10 cellular contexts compared by ENCODE assay signal in the genomic region with DNA sequence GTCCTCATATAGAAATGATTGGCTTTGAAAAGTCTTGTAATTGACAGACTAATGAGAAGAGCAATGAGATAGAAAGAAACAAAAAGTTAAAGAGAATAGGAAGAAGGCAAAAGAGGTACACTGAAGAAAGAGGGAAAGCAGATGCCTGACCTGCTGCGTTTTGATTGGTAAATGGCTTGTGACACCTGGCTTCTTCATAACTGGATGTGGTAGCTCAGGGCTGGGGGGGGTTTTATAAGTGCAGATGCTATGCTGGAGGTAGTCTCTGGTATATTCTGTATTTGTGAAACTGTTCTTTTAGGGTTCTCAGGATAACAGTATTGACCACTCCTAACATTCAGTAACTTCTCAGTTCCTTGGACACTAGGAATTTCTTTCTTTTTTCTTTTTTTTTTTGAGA. TPM values are rescaled to one million over a fixed set of nuclear protein-coding genes. Genes with fewer than 3 reads are reported as not detected.
A peak's percentile ranks its signal among the peaks of the same experiment; 100 is the strongest.
DNase-seq lines count a peak whose midpoint lies in the region; ATAC-seq and TF ChIP-seq lines count a peak whose summit lies in the region.
"Had no signal": no experiment of that assay in that cellular context is flagged by ENCODE, and none has a peak within 500 bp of the region (broad histone marks: within the 10 kb centered on the region; RNA-seq: fewer than 3 reads in every experiment).

No MANE protein-coding gene starts in this region.

- no peak for TF ChIP-seq POLR2A in vagina (IDR thresholded peaks at IDR 0.05)

- TF ChIP-seq CTCF in mesothelial cell of epicardium (IDR thresholded peaks at IDR 0.05; ENCODE audit: unreplicated experiment) (no peak), vagina (IDR thresholded peaks at IDR 0.05) (no peak)

- H3K4me1 Mint-ChIP-seq in stimulated activated naive CD8-positive, alpha-beta T cell treated with anti-CD3 and anti-CD28 coated beads, Interleukin-15, Interleukin-2, amounts not matched to agents 100 ng/mL and 50 ng/mL, for 24 hours (ENCODE audit: low read depth): peaks cover 48% of the 10 kb centered on the region
- H3K4me1 Mint-ChIP-seq in activated T-helper 2 cell treated with anti-CD3 and anti-CD28 coated beads, Interferon-gamma antibody, Interleukin-2, Interleukin-4, amounts not matched to agents 10 μg/mL and 5 μg/mL and 100 μg/mL, durations not matched to agents 14 hours and 24 hours and 36 hours (ENCODE audit: low read depth): peaks cover 42% of the 10 kb centered on the region
- peaks cover 19% of the 10 kb centered on the region for H3K4me1 Mint-ChIP-seq in mesothelial cell of epicardium

- H3K4me3 Mint-ChIP-seq in stimulated activated naive CD8-positive, alpha-beta T cell treated with anti-CD3 and anti-CD28 coated beads, Interleukin-15, Interleukin-2, amounts not matched to agents 100 ng/mL and 50 ng/mL, for 24 hours: peak overlapping the region; percentile 90
- peak overlapping the region; percentile 93 for H3K4me3 Mint-ChIP-seq in activated T-helper 2 cell treated with anti-CD3 and anti-CD28 coated beads, Interferon-gamma antibody, Interleukin-2, Interleukin-4, amounts not matched to agents 10 μg/mL and 5 μg/mL and 100 μg/mL, durations not matched to agents 14 hours and 24 hours and 36 hours (ENCODE audit: low read depth)
- H3K4me3 Mint-ChIP-seq in mesothelial cell of epicardium: peak overlapping the region; percentile 87

- no peaks in the 10 kb centered on the region for H3K9me3 Mint-ChIP-seq in stimulated activated naive CD8-positive, alpha-beta T cell treated with anti-CD3 and anti-CD28 coated beads, Interleukin-15, Interleukin-2, amounts not matched to agents 100 ng/mL and 50 ng/mL, for 24 hours
- H3K9me3 Mint-ChIP-seq in activated T-helper 2 cell treated with anti-CD3 and anti-CD28 coated beads, Interferon-gamma antibody, Interleukin-2, Interleukin-4, amounts not matched to agents 10 μg/mL and 5 μg/mL and 100 μg/mL, durations not matched to agents 14 hours and 24 hours and 36 hours: no peaks in the 10 kb centered on the region
- H3K9me3 Mint-ChIP-seq in mesothelial cell of epicardium: no peaks in the 10 kb centered on the region

- H3K27me3 ChIP-seq in vagina: no peaks in the 10 kb centered on the region
- H3K27me3 ChIP-seq: colonic mucosa had no signal

- H3K4me1 ChIP-seq in vagina: peaks cover 54% of the 10 kb centered on the region

- H3K36me3 Mint-ChIP-seq in stimulated activated naive CD8-positive, alpha-beta T cell treated with anti-CD3 and anti-CD28 coated beads, Interleukin-15, Interleukin-2, amounts not matched to agents 100 ng/mL and 50 ng/mL, for 24 hours (ENCODE audit: low read depth): no peaks in the 10 kb centered on the region
- H3K36me3 Mint-ChIP-seq in activated T-helper 2 cell treated with anti-CD3 and anti-CD28 coated beads, Interferon-gamma antibody, Interleukin-2, Interleukin-4, amounts not matched to agents 10 μg/mL and 5 μg/mL and 100 μg/mL, durations not matched to agents 14 hours and 24 hours and 36 hours (ENCODE audit: low read depth): peaks cover 7% of the 10 kb centered on the region
- no peaks in the 10 kb centered on the region for H3K36me3 Mint-ChIP-seq in mesothelial cell of epicardium

- ATAC-seq in stimulated activated naive CD8-positive, alpha-beta T cell treated with anti-CD3 and anti-CD28 coated beads, Interleukin-15, Interleukin-2, amounts not matched to agents 100 U/mL and 50 U/mL, for 24 hours: no peak
- no peak for ATAC-seq in activated CD4-positive, CD25-positive, alpha-beta regulatory T cell treated with anti-CD3 and anti-CD28 coated beads, Interleukin-2, amount 50 U/mL, for 24 hours

- H3K27ac Mint-ChIP-seq in stimulated activated naive CD8-positive, alpha-beta T cell treated with anti-CD3 and anti-CD28 coated beads, Interleukin-15, Interleukin-2, amounts not matched to agents 100 ng/mL and 50 ng/mL, for 24 hours: no peak overlapping the region
- no peak overlapping the region for H3K27ac Mint-ChIP-seq in activated T-helper 2 cell treated with anti-CD3 and anti-CD28 coated beads, Interferon-gamma antibody, Interleukin-2, Interleukin-4, amounts not matched to agents 10 μg/mL and 5 μg/mL and 100 μg/mL, durations not matched to agents 14 hours and 24 hours and 36 hours
- H3K27ac Mint-ChIP-seq in mesothelial cell of epicardium: no peak overlapping the region

- DNase-seq in stimulated activated naive CD8-positive, alpha-beta T cell treated with anti-CD3 and anti-CD28 coated beads, Interleukin-15, Interleukin-2, amounts not matched to agents 100 U/mL and 50 U/mL, for 24 hours: no peak
- no peak for DNase-seq in activated T-helper 2 cell treated with anti-CD3 and anti-CD28 coated beads, Interferon-gamma antibody, Interleukin-2, Interleukin-4, amounts not matched to agents 10 μg/mL and 5 μg/mL and 100 μg/mL, durations not matched to agents 14 hours and 24 hours and 36 hours (ENCODE audit: low spot score)
- DNase-seq in mesothelial cell of epicardium (ENCODE audit: low spot score in 2 of 2, unreplicated experiment in 2 of 2) (no peak), vagina (ENCODE audit: extremely low spot score in 2 of 2) (no peak), cortex of kidney (lab: John Stamatoyannopoulos, UW) (no peak)
- DNase-seq in stimulated activated CD4-positive, alpha-beta T cell treated with anti-CD3 and anti-CD28 coated beads, Interleukin-4, amount 100 ng/mL, for 1 hour: no peak
- DNase-seq: colonic mucosa had no signal

- intact Hi-C loops in activated T-helper 2 cell treated with anti-CD3 and anti-CD28 coated beads, Interferon-gamma antibody, Interleukin-2, Interleukin-4, amounts not matched to agents 10 μg/mL and 5 μg/mL and 100 μg/mL, durations not matched to agents 14 hours and 24 hours and 36 hours (cut with micrococcal nuclease): no loop called here
- intact Hi-C loops in vagina (cut with DNase I): no loop called here

- no peaks in the 10 kb centered on the region for H3K36me3 ChIP-seq in vagina
- H3K36me3 ChIP-seq: colonic mucosa had no signal

- peaks cover 8% of the 10 kb centered on the region for H3K27me3 Mint-ChIP-seq in stimulated activated naive CD8-positive, alpha-beta T cell treated with anti-CD3 and anti-CD28 coated beads, Interleukin-15, Interleukin-2, amounts not matched to agents 100 ng/mL and 50 ng/mL, for 24 hours
- H3K27me3 Mint-ChIP-seq in activated T-helper 2 cell treated with anti-CD3 and anti-CD28 coated beads, Interferon-gamma antibody, Interleukin-2, Interleukin-4, amounts not matched to agents 10 μg/mL and 5 μg/mL and 100 μg/mL, durations not matched to agents 14 hours and 24 hours and 36 hours (ENCODE audit: low read depth): peaks cover 23% of the 10 kb centered on the region
- H3K27me3 Mint-ChIP-seq in mesothelial cell of epicardium (ENCODE audit: low read depth): peaks cover 65% of the 10 kb centered on the region

- H3K27ac ChIP-seq in vagina: peak overlapping the region; percentile 90
- H3K27ac ChIP-seq: VCaP had no signal

- H3K4me3 ChIP-seq in vagina: peak overlapping the region; percentile 74 to 75

- H3K9me3 ChIP-seq in vagina: no peaks in the 10 kb centered on the region
- H3K9me3 ChIP-seq: colonic mucosa had no signal

RNA-seq across cellular contexts. Expression of a gene that starts 1.4 kb away (rescaled TPM):
- total RNA-seq in activated T-helper 2 cell treated with anti-CD3 and anti-CD28 coated beads, Interferon-gamma antibody, Interleukin-2, Interleukin-4, amounts not matched to agents 10 μg/mL and 5 μg/mL and 100 μg/mL, durations not matched to agents 14 hours and 24 hours and 36 hours: 10.0 and 11.9 TPM in 2 replicates
- total RNA-seq in mesothelial cell of epicardium (7.3 to 10.0 TPM (median 8.0 TPM) in 3 replicates), vagina (35.1 TPM)

RNA-seq across cellular contexts. Expression of a gene that starts 28.1 kb away (rescaled TPM):
- 42.9 and 45.5 TPM in 2 replicates for total RNA-seq in activated T-helper 2 cell treated with anti-CD3 and anti-CD28 coated beads, Interferon-gamma antibody, Interleukin-2, Interleukin-4, amounts not matched to agents 10 μg/mL and 5 μg/mL and 100 μg/mL, durations not matched to agents 14 hours and 24 hours and 36 hours
- total RNA-seq in mesothelial cell of epicardium (14.9 to 17.6 TPM (median 15.3 TPM) in 3 replicates), vagina (25.8 TPM)

RNA-seq across cellular contexts. Expression of a gene that starts 28.2 kb away (rescaled TPM):
- total RNA-seq in activated T-helper 2 cell treated with anti-CD3 and anti-CD28 coated beads, Interferon-gamma antibody, Interleukin-2, Interleukin-4, amounts not matched to agents 10 μg/mL and 5 μg/mL and 100 μg/mL, durations not matched to agents 14 hours and 24 hours and 36 hours: 21.0 and 22.5 TPM in 2 replicates
- total RNA-seq in mesothelial cell of epicardium: 22.0 to 27.9 TPM (median 26.5 TPM) in 3 replicates
- 25.3 TPM for total RNA-seq in vagina
